ENCODE assay signal across 35 cellular contexts in genomic region chr5:34841816-34842215, GRCh38. TPM values are rescaled to one million over a fixed set of nuclear protein-coding genes. Genes with fewer than 3 reads are reported as not detected.
"Had no signal": no experiment of that assay in that cellular context is flagged by ENCODE, and none has a peak within 500 bp of the region (broad histone marks: within the 10 kb centered on the region; RNA-seq: fewer than 3 reads in every experiment).

No MANE protein-coding gene starts in this region.

- H3K9me3 Mint-ChIP-seq: activated B cell treated with CpG ODN at 0.5 μM for 24 hours; activated CD8-positive, alpha-beta T cell treated with anti-CD3 and anti-CD28 coated beads for 36 hours; activated naive CD4-positive, alpha-beta T cell treated with anti-CD3 and anti-CD28 coated beads for 36 hours; activated naive CD4-positive, alpha-beta T cell treated with anti-CD3 and anti-CD28 coated beads, Interleukin-2, amount 50 U/mL, for 24 hours; activated naive CD8-positive, alpha-beta T cell treated with anti-CD3 and anti-CD28 coated beads for 36 hours; activated naive CD8-positive, alpha-beta T cell treated with anti-CD3 and anti-CD28 coated beads, Interleukin-2, amount 50 U/mL, for 24 hours; activated T-cell treated with anti-CD3 and anti-CD28 coated beads, Interleukin-2, amount 50 U/mL, for 4 hours; activated T-helper 1 cell treated with anti-CD3 and anti-CD28 coated beads, Interleukin-12 subunit alpha, Interleukin-12 subunit beta, Interleukin-2, Interleukin-4 antibody, amounts not matched to agents 30 ng/mL and 10 ng/mL and 1 ng/mL, durations not matched to agents 14 hours and 24 hours and 36 hours; activated T-helper 2 cell treated with anti-CD3 and anti-CD28 coated beads, Interferon-gamma antibody, Interleukin-2, Interleukin-4, amounts not matched to agents 10 μg/mL and 5 μg/mL and 100 μg/mL, durations not matched to agents 14 hours and 24 hours and 36 hours; effector memory CD8-positive, alpha-beta T cell; T-helper 2 cell treated with Interferon-gamma antibody and Interleukin-4, amounts not matched to agents 5 μg/mL and 100 μg/mL, for 36 hours had no signal

- ATAC-seq: activated CD4-positive, CD25-positive, alpha-beta regulatory T cell treated with anti-CD3 and anti-CD28 coated beads, Interleukin-2, amount 50 U/mL, for 24 hours; activated CD8-positive, alpha-beta T cell treated with anti-CD3 and anti-CD28 coated beads for 36 hours; activated naive CD8-positive, alpha-beta T cell treated with anti-CD3 and anti-CD28 coated beads, Interleukin-2, amount 50 U/mL, for 24 hours; activated T-cell treated with anti-CD3 and anti-CD28 coated beads, Interleukin-2, amount 50 U/mL, for 4 hours; body of pancreas; effector memory CD8-positive, alpha-beta T cell; foreskin keratinocyte; gastrocnemius medialis; T-helper 17 cell had no signal

- H3K27ac Mint-ChIP-seq: activated B cell treated with CpG ODN at 0.5 μM for 24 hours; activated CD8-positive, alpha-beta T cell treated with anti-CD3 and anti-CD28 coated beads for 36 hours; activated naive CD4-positive, alpha-beta T cell treated with anti-CD3 and anti-CD28 coated beads for 36 hours; activated naive CD4-positive, alpha-beta T cell treated with anti-CD3 and anti-CD28 coated beads, Interleukin-2, amount 50 U/mL, for 24 hours; activated naive CD8-positive, alpha-beta T cell treated with anti-CD3 and anti-CD28 coated beads for 36 hours; activated naive CD8-positive, alpha-beta T cell treated with anti-CD3 and anti-CD28 coated beads, Interleukin-2, amount 50 U/mL, for 24 hours; activated T-helper 1 cell treated with anti-CD3 and anti-CD28 coated beads, Interleukin-12 subunit alpha, Interleukin-12 subunit beta, Interleukin-2, Interleukin-4 antibody, amounts not matched to agents 30 ng/mL and 10 ng/mL and 1 ng/mL, durations not matched to agents 14 hours and 24 hours and 36 hours; activated T-helper 2 cell treated with anti-CD3 and anti-CD28 coated beads, Interferon-gamma antibody, Interleukin-2, Interleukin-4, amounts not matched to agents 10 μg/mL and 5 μg/mL and 100 μg/mL, durations not matched to agents 14 hours and 24 hours and 36 hours; effector memory CD8-positive, alpha-beta T cell; T-helper 17 cell; T-helper 2 cell treated with Interferon-gamma antibody and Interleukin-4, amounts not matched to agents 5 μg/mL and 100 μg/mL, for 36 hours had no signal

- H3K27me3 ChIP-seq: adrenal gland, body of pancreas, esophagus muscularis mucosa, foreskin keratinocyte had no signal

- DNase-seq: activated B cell treated with CpG ODN at 0.5 μM for 24 hours; activated CD4-positive, alpha-beta T cell treated with anti-CD3 and anti-CD28 coated beads for 48 hours; activated CD4-positive, alpha-beta T cell treated with anti-CD3 and anti-CD28 coated beads, Interleukin-2, amount 50 U/mL, for 1 hour; activated CD4-positive, alpha-beta T cell treated with anti-CD3 and anti-CD28 coated beads, Interleukin-2, amount 50 U/mL, for 48 hours; activated CD8-positive, alpha-beta memory T cell treated with anti-CD3 and anti-CD28 coated beads for 24 hours; activated CD8-positive, alpha-beta T cell treated with anti-CD3 and anti-CD28 coated beads for 36 hours; activated effector memory CD4-positive, alpha-beta T cell treated with anti-CD3 and anti-CD28 coated beads, Interleukin-2, amount 50 U/mL, for 16 hours; activated naive CD4-positive, alpha-beta T cell treated with anti-CD3 and anti-CD28 coated beads for 36 hours; activated naive CD8-positive, alpha-beta T cell treated with anti-CD3 and anti-CD28 coated beads for 36 hours; activated naive CD8-positive, alpha-beta T cell treated with anti-CD3 and anti-CD28 coated beads, Interleukin-2, amount 50 U/mL, for 24 hours; activated T-cell treated with anti-CD3 and anti-CD28 coated beads, Interleukin-2, amount 50 U/mL, for 4 hours; adrenal gland; amygdala; aorta; body of pancreas; caudate nucleus; cortex of kidney; dermis blood vessel endothelial cell; effector CD4-positive, alpha-beta T cell; effector memory CD8-positive, alpha-beta T cell; erythroblast; foreskin keratinocyte; gastrocnemius medialis; glutamatergic neuron; T-helper 1 cell; T-helper 17 cell; T1000; WERI-Rb-1 had no signal

- H3K4me3 Mint-ChIP-seq: activated B cell treated with CpG ODN at 0.5 μM for 24 hours; activated CD8-positive, alpha-beta T cell treated with anti-CD3 and anti-CD28 coated beads for 36 hours; activated naive CD4-positive, alpha-beta T cell treated with anti-CD3 and anti-CD28 coated beads for 36 hours; activated naive CD4-positive, alpha-beta T cell treated with anti-CD3 and anti-CD28 coated beads, Interleukin-2, amount 50 U/mL, for 24 hours; activated naive CD8-positive, alpha-beta T cell treated with anti-CD3 and anti-CD28 coated beads for 36 hours; activated naive CD8-positive, alpha-beta T cell treated with anti-CD3 and anti-CD28 coated beads, Interleukin-2, amount 50 U/mL, for 24 hours; activated T-cell treated with anti-CD3 and anti-CD28 coated beads, Interleukin-2, amount 50 U/mL, for 4 hours; activated T-helper 1 cell treated with anti-CD3 and anti-CD28 coated beads, Interleukin-12 subunit alpha, Interleukin-12 subunit beta, Interleukin-2, Interleukin-4 antibody, amounts not matched to agents 30 ng/mL and 10 ng/mL and 1 ng/mL, durations not matched to agents 14 hours and 24 hours and 36 hours; effector memory CD8-positive, alpha-beta T cell; T-helper 17 cell; T-helper 2 cell treated with Interferon-gamma antibody and Interleukin-4, amounts not matched to agents 5 μg/mL and 100 μg/mL, for 36 hours had no signal

- H3K27ac ChIP-seq: adrenal gland, body of pancreas, esophagus muscularis mucosa, foreskin keratinocyte, gastrocnemius medialis, WERI-Rb-1 had no signal

- H3K36me3 Mint-ChIP-seq: activated naive CD4-positive, alpha-beta T cell treated with anti-CD3 and anti-CD28 coated beads, Interleukin-2, amount 50 U/mL, for 24 hours; activated naive CD8-positive, alpha-beta T cell treated with anti-CD3 and anti-CD28 coated beads for 36 hours had no signal

- H3K4me3 ChIP-seq: adrenal gland, body of pancreas, esophagus muscularis mucosa, gastrocnemius medialis had no signal

- H3K36me3 ChIP-seq: adrenal gland, esophagus muscularis mucosa, gastrocnemius medialis, WERI-Rb-1 had no signal

- H3K4me1 ChIP-seq: foreskin keratinocyte had no signal

RNA-seq across cellular contexts. Expression of gene TTC23L, which starts 2.9 kb away (rescaled TPM):
- total RNA-seq: activated B cell treated with CpG ODN at 0.5 μM for 24 hours; activated T-helper 1 cell treated with anti-CD3 and anti-CD28 coated beads, Interleukin-12 subunit alpha, Interleukin-12 subunit beta, Interleukin-2, Interleukin-4 antibody, amounts not matched to agents 30 ng/mL and 10 ng/mL and 1 ng/mL, durations not matched to agents 14 hours and 24 hours and 36 hours; activated T-helper 2 cell treated with anti-CD3 and anti-CD28 coated beads, Interferon-gamma antibody, Interleukin-2, Interleukin-4, amounts not matched to agents 10 μg/mL and 5 μg/mL and 100 μg/mL, durations not matched to agents 14 hours and 24 hours and 36 hours; chondrocyte; esophagus muscularis mucosa; gastrocnemius medialis had no signal
- polyA plus RNA-seq: foreskin keratinocyte had no signal
